1 cellular context compared by ENCODE assay signal in genomic region chr17:21183468-21183867, GRCh38.
A peak's percentile ranks its signal among the peaks of the same experiment; 100 is the strongest.
TF ChIP-seq lines count a peak whose summit lies in the region.

No MANE protein-coding gene starts in this region.

TF ChIP-seq in HepG2, 621 proteins besides CTCF, POLR2A, EP300 and RAD21 (continued from another document):
- no peak for TF ChIP-seq AHDC1 (CRISPR knock-in tag; IDR thresholded peaks at IDR 0.05; ENCODE audit: borderline replicate concordance)
- no peak for TF ChIP-seq ZNF709 (CRISPR knock-in tag; IDR thresholded peaks at IDR 0.05)
- TF ChIP-seq ZNF317 (CRISPR knock-in tag; IDR thresholded peaks at IDR 0.05), result no peak
- TF ChIP-seq HMG20B (CRISPR knock-in tag; conservative IDR thresholded peaks at IDR 0.05), result no peak
- no peak for TF ChIP-seq ESRRA (CRISPR knock-in tag; IDR thresholded peaks at IDR 0.05; ENCODE audit: low read depth)
- 0 out of 2 replicates have a peak, but pooled peaks have one; percentile 17 for TF ChIP-seq GATAD2A (CRISPR knock-in tag; IDR thresholded peaks at IDR 0.05)
- 0 out of 2 replicates have a peak, but pooled peaks have one; percentile 38 for TF ChIP-seq NR2F2 (IDR thresholded peaks at IDR 0.05; ENCODE audit: borderline replicate concordance, low read depth)
- TF ChIP-seq CBX5 (CRISPR knock-in tag; IDR thresholded peaks at IDR 0.05; ENCODE audit: borderline replicate concordance), result no peak
- TF ChIP-seq, protein P1, sequence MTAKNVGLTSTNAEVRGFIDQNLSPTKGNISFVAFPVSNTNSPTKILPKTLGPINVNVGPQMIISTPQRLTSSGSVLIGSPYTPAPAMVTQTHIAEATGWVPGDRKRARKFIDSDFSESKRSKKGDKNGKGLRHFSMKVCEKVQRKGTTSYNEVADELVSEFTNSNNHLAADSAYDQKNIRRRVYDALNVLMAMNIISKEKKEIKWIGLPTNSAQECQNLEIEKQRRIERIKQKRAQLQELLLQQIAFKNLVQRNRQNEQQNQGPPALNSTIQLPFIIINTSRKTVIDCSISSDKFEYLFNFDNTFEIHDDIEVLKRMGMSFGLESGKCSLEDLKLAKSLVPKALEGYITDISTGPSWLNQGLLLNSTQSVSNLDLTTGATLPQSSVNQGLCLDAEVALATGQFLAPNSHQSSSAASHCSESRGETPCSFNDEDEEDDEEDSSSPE (CRISPR knock-in tag; IDR thresholded peaks at IDR 0.05), result no peak
- TF ChIP-seq ZNF605 (CRISPR knock-in tag; IDR thresholded peaks at IDR 0.05), result no peak
- no peak for TF ChIP-seq SNAPC4 (CRISPR knock-in tag; IDR thresholded peaks at IDR 0.05)
- no peak for TF ChIP-seq AGO2 (optimal IDR thresholded peaks at IDR 0.05; ENCODE audit: low read depth, low read length)
- no peak for TF ChIP-seq ZFP36 (IDR thresholded peaks at IDR 0.05; ENCODE audit: borderline replicate concordance, low read depth, low read length, partially characterized antibody)
- TF ChIP-seq ZNF382 (CRISPR knock-in tag; IDR thresholded peaks at IDR 0.05; ENCODE audit: borderline replicate concordance), result no peak
- peak; percentile 81 for TF ChIP-seq HNF4A (CRISPR knock-in tag; IDR thresholded peaks at IDR 0.05)
- no peak for TF ChIP-seq CCAR2 (optimal IDR thresholded peaks at IDR 0.05; ENCODE audit: low read depth, low read length)
- no peak for TF ChIP-seq DNMT1 (CRISPR knock-in tag; IDR thresholded peaks at IDR 0.05)
- no peak for TF ChIP-seq NR1H2 (CRISPR knock-in tag; IDR thresholded peaks at IDR 0.05; ENCODE audit: borderline replicate concordance, low read depth)
- no peak for TF ChIP-seq ISX (CRISPR knock-in tag; conservative IDR thresholded peaks at IDR 0.05)
- no peak for TF ChIP-seq ZNF777 (CRISPR knock-in tag; IDR thresholded peaks at IDR 0.05)
- no peak for TF ChIP-seq JUN (CRISPR knock-in tag; IDR thresholded peaks at IDR 0.05)
- TF ChIP-seq NFATC3 (CRISPR knock-in tag; IDR thresholded peaks at IDR 0.05), result no peak
- no peak for TF ChIP-seq EZH2 (conservative IDR thresholded peaks at IDR 0.05; ENCODE audit: low read depth, low read length)
- TF ChIP-seq TAF1 (CRISPR knock-in tag; IDR thresholded peaks at IDR 0.05), result no peak
- no peak for TF ChIP-seq MAFK (conservative IDR thresholded peaks at IDR 0.05 in 1 of 2, IDR thresholded peaks at IDR 0.05 in 1 of 2; ENCODE audit: low read length in 2 of 2)
- no peak for TF ChIP-seq ZFP37 (CRISPR knock-in tag; IDR thresholded peaks at IDR 0.05; ENCODE audit: borderline replicate concordance)
- no peak for TF ChIP-seq ZNF746 (CRISPR knock-in tag; IDR thresholded peaks at IDR 0.05)
- no peak for TF ChIP-seq RFXANK (CRISPR knock-in tag; IDR thresholded peaks at IDR 0.05)
- TF ChIP-seq NFKBIZ (CRISPR knock-in tag; IDR thresholded peaks at IDR 0.05), result no peak
- no peak for TF ChIP-seq ZNF619 (CRISPR knock-in tag; IDR thresholded peaks at IDR 0.05)
- no peak for TF ChIP-seq RERE (CRISPR knock-in tag; IDR thresholded peaks at IDR 0.05; ENCODE audit: low read depth)
- no peak for TF ChIP-seq ZSCAN5A (CRISPR knock-in tag; IDR thresholded peaks at IDR 0.05; ENCODE audit: borderline replicate concordance)
- peak; percentile 36; the same call in 1 of the 2 replicates for TF ChIP-seq SALL1 (CRISPR knock-in tag; IDR thresholded peaks at IDR 0.05)
- peak; percentile 90 for TF ChIP-seq NR2C2 (CRISPR knock-in tag; IDR thresholded peaks at IDR 0.05; ENCODE audit: borderline replicate concordance)
- no peak for TF ChIP-seq ZNF569 (CRISPR knock-in tag; IDR thresholded peaks at IDR 0.05; ENCODE audit: borderline replicate concordance)
- no peak for TF ChIP-seq REL (CRISPR knock-in tag; conservative IDR thresholded peaks at IDR 0.05)
- TF ChIP-seq ZNF124 (CRISPR knock-in tag; IDR thresholded peaks at IDR 0.05), result no peak
- TF ChIP-seq ONECUT2 (CRISPR knock-in tag; IDR thresholded peaks at IDR 0.05), result no peak
- no peak for TF ChIP-seq TAF15 (IDR thresholded peaks at IDR 0.05; ENCODE audit: low read depth, low read length, poor library complexity, severe bottlenecking)
- TF ChIP-seq RFX1 (IDR thresholded peaks at IDR 0.05), result no peak
- TF ChIP-seq, protein P2, sequence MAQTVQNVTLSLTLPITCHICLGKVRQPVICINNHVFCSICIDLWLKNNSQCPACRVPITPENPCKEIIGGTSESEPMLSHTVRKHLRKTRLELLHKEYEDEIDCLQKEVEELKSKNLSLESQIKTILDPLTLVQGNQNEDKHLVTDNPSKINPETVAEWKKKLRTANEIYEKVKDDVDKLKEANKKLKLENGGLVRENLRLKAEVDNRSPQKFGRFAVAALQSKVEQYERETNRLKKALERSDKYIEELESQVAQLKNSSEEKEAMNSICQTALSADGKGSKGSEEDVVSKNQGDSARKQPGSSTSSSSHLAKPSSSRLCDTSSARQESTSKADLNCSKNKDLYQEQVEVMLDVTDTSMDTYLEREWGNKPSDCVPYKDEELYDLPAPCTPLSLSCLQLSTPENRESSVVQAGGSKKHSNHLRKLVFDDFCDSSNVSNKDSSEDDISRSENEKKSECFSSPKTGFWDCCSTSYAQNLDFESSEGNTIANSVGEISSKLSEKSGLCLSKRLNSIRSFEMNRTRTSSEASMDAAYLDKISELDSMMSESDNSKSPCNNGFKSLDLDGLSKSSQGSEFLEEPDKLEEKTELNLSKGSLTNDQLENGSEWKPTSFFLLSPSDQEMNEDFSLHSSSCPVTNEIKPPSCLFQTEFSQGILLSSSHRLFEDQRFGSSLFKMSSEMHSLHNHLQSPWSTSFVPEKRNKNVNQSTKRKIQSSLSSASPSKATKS (CRISPR knock-in tag; IDR thresholded peaks at IDR 0.05), result no peak
